ENCODE assay signal across 20 cellular contexts in the genomic region with DNA sequence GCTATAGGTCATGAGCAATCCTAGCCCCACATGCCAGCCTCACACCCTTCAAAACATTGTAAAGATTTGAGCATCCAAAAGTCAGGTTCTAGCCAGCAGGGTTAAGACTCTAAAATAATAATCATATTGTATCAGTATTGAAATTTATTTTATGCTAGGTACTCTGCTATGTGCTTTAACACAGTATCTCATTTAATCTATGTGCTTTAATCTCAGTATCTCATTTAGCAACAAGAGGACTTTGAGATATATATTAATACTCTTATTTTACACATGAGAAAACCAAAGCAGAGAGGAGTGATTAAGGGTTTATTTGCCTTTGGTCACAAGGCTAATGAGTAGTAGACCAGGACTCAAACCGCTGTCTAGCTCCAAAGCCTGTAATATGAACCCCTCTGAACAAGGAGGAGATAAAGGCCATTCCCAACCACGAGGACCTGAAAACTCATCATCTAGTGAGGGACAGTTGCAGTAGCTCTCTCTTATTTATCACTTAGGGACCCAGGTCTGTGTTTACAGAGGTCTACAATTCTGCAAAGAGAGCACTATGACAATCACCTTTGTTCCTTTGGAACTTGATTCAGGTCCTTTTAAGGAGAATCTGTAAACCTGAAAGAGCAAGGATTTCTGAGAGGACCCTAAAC.
DNase-seq lines count a peak whose midpoint lies in the region; ATAC-seq, FAIRE-seq and TF ChIP-seq lines count a peak whose summit lies in the region.
"Had no signal": no experiment of that assay in that cellular context is flagged by ENCODE, and none has a peak within 500 bp of the region (broad histone marks: within the 10 kb centered on the region; RNA-seq: fewer than 3 reads in every experiment).

No MANE protein-coding gene starts in this region.

- H3K36me3 ChIP-seq in HepG2 (replicated peaks in 1 of 2; ENCODE audit: control insufficient read depth in 1 of 2, insufficient read depth in 2 of 2, low read length in 2 of 2) (no peaks in the 10 kb centered on the region), right lobe of liver (no peaks in the 10 kb centered on the region)
- H3K36me3 ChIP-seq: ascending aorta, lower lobe of right lung, pancreas had no signal

- peak overlapping the region; percentile 59 for H3K27ac Mint-ChIP-seq in activated B cell treated with CpG ODN at 0.5 μM for 24 hours
- H3K27ac Mint-ChIP-seq: stimulated activated effector memory CD8-positive, alpha-beta T cell treated with anti-CD3 and anti-CD28 coated beads, Interleukin-12 subunit alpha, Interleukin-12 subunit beta, amount 100 ng/mL, for 72 hours; T-helper 1 cell treated with Interleukin-12 subunit alpha and Interleukin-12 subunit beta and Interleukin-4 antibody, amounts not matched to agents 30 μg/mL and 1 μg/mL, for 36 hours had no signal

- TF ChIP-seq CTCF in HepG2 (CRISPR knock-in tag; IDR thresholded peaks at IDR 0.05) (no peak), right lobe of liver (IDR thresholded peaks at IDR 0.05) (no peak), activated B cell treated with CpG ODN at 0.5 μM for 24 hours (IDR thresholded peaks at IDR 0.05) (no peak)

- H3K79me2 ChIP-seq in HepG2 (ENCODE audit: insufficient read depth, low read length) = no peaks in the 10 kb centered on the region

- no peaks in the 10 kb centered on the region for H3K9me3 ChIP-seq in HepG2 (ENCODE audit: low read length)
- H3K9me3 ChIP-seq in right lobe of liver = no peaks in the 10 kb centered on the region
- H3K9me3 ChIP-seq: lower lobe of right lung, pancreas had no signal

- CTCF ChIA-PET in HepG2 (lab: Yijun Ruan, JAX; ENCODE audit: low intra/inter-chr PET ratio, low total read pairs) (no interaction called here), activated B cell treated with CpG ODN at 0.5 μM for 24 hours (lab: Charles Lee) (no interaction called here)

- FAIRE-seq in HepG2 (lab: Jason Lieb, UNC) = no peak
- FAIRE-seq: endometrium, GM12878, H1, pancreas had no signal

- intact Hi-C loops in HepG2 (cut with micrococcal nuclease; ENCODE audit: unreplicated experiment) = no loop called here
- intact Hi-C loops in right lobe of liver (cut with DNase I) = no loop called here
- intact Hi-C loops in activated B cell treated with CpG ODN at 0.5 μM for 24 hours (cut with micrococcal nuclease) = no loop called here

- ATAC-seq in HepG2 = no peak
- ATAC-seq in right lobe of liver = no peak
- ATAC-seq in activated B cell treated with CpG ODN at 0.5 μM for 24 hours (ENCODE audit: low read depth) = no peak
- ATAC-seq in GM19455 (IDR thresholded peaks at IDR 0.05; ENCODE audit: unreplicated experiment) = no peak
- no peak for ATAC-seq in HG02981 (IDR thresholded peaks at IDR 0.05; ENCODE audit: unreplicated experiment)
- ATAC-seq: GM12878; lower lobe of right lung; pancreas; stimulated activated effector memory CD8-positive, alpha-beta T cell treated with anti-CD3 and anti-CD28 coated beads, Interleukin-12 subunit alpha, Interleukin-12 subunit beta, amount 100 ng/mL, for 72 hours had no signal

- POLR2A ChIA-PET in HepG2 (lab: Yijun Ruan, JAX) = interaction anchor here (1.3 to 2.0 kb wide), 3 partner anchors 16 to 112 kb away, joined by 3 to 10 read pairs (median 3); no protein-coding TSS in a partner anchor
- POLR2A ChIA-PET in activated B cell treated with CpG ODN at 0.5 μM for 24 hours (lab: Charles Lee) = interaction anchor here (0.7 to 7.6 kb wide), 8 partner anchors 9 to 128 kb away, joined by 3 to 131 read pairs (median 14); partner anchors contain the start of gene SERTAD2

- no peaks in the 10 kb centered on the region for H3K27me3 Mint-ChIP-seq in activated B cell treated with CpG ODN at 0.5 μM for 24 hours

- in situ Hi-C loops in HepG2 (cut with HindIII; ENCODE audit: extremely low pct_ligation_motif_present, low pct_unique_long_range_greater_than_20kb) = no loop called here

- TF ChIP-seq POLR2A in HepG2 (IDR thresholded peaks at IDR 0.05; ENCODE audit: insufficient read depth in 1 of 2, low read depth in 2 of 2, low read length in 2 of 2) (no peak), right lobe of liver (IDR thresholded peaks at IDR 0.05) (no peak)

- DNase-seq in HepG2 (ENCODE audit: low spot score) (no peak), right lobe of liver (no peak), activated B cell treated with CpG ODN at 0.5 μM for 24 hours (no peak), kidney tubule cell (ENCODE audit: low spot score) (peak; percentile 30), NCI-H1436 (lab: John Stamatoyannopoulos, UW) (no peak), NCI-H345 treated with DMSO at 0.1 percent for 48 hours (lab: John Stamatoyannopoulos, UW; ENCODE audit: unreplicated experiment) (no peak)
- DNase-seq: AML-193, DMS79, lower lobe of right lung, OCI-M1, pancreas had no signal

- H3K4me1 ChIP-seq in HepG2 (ENCODE audit: insufficient read depth, low read length) = peaks cover 41% of the 10 kb centered on the region
- H3K4me1 ChIP-seq in right lobe of liver = no peaks in the 10 kb centered on the region
- H3K4me1 ChIP-seq: pancreas had no signal

- BruUV-seq in HepG2 (replicated peaks; lab: Mats Ljungman, UMichigan) = no TSS peak

- no peak overlapping the region; the same call in 1 of the 2 replicates for H3K4me2 ChIP-seq in HepG2 (ENCODE audit: low read depth, low read length)

- H3K27ac ChIP-seq in HepG2 (ENCODE audit: extremely low read length, insufficient read depth, low read length) (no peak overlapping the region), right lobe of liver (no peak overlapping the region)
- H3K27ac ChIP-seq: ascending aorta, lower lobe of right lung, pancreas had no signal

- H3K36me3 Mint-ChIP-seq in activated B cell treated with CpG ODN at 0.5 μM for 24 hours (ENCODE audit: low read depth) = peaks cover 2% of the 10 kb centered on the region
- H3K36me3 Mint-ChIP-seq: stimulated activated effector memory CD8-positive, alpha-beta T cell treated with anti-CD3 and anti-CD28 coated beads, Interleukin-12 subunit alpha, Interleukin-12 subunit beta, amount 100 ng/mL, for 72 hours had no signal

- peaks cover 21% of the 10 kb centered on the region for H3K4me1 Mint-ChIP-seq in activated B cell treated with CpG ODN at 0.5 μM for 24 hours

- 0% methylated on average over 2 of the region's 2 CpGs for WGBS in HepG2 (ENCODE audit: low lambda C conversion rate)
- WGBS in right lobe of liver (ENCODE audit: insufficient coverage, low coverage, low lambda C conversion rate, missing lambda C conversion rate) = 95% methylated on average over 2 of the region's 2 CpGs

- TF ChIP-seq EP300 in HepG2 (IDR thresholded peaks at IDR 0.05; ENCODE audit: low read depth in 2 of 2, low read length in 2 of 2) = no peak
- no peak for TF ChIP-seq EP300 in HepG2 (CRISPR knock-in tag; IDR thresholded peaks at IDR 0.05; ENCODE audit: borderline replicate concordance)

- no peak overlapping the region for H3K9ac ChIP-seq in HepG2 (ENCODE audit: insufficient read depth, low read depth, low read length)

- H4K20me1 ChIP-seq in HepG2 (ENCODE audit: insufficient read depth, low read length) = no peaks in the 10 kb centered on the region

- H3K9me3 Mint-ChIP-seq in activated B cell treated with CpG ODN at 0.5 μM for 24 hours = no peaks in the 10 kb centered on the region
- H3K9me3 Mint-ChIP-seq: activated T-helper 1 cell treated with anti-CD3 and anti-CD28 coated beads, Interleukin-12 subunit alpha, Interleukin-12 subunit beta, Interleukin-2, Interleukin-4 antibody, amounts not matched to agents 30 ng/mL and 10 ng/mL and 1 ng/mL, durations not matched to agents 14 hours and 24 hours and 36 hours; stimulated activated effector memory CD8-positive, alpha-beta T cell treated with anti-CD3 and anti-CD28 coated beads, Interleukin-12 subunit alpha, Interleukin-12 subunit beta, amount 100 ng/mL, for 72 hours had no signal

- H2AFZ ChIP-seq in HepG2 (ENCODE audit: low read length) = no peak overlapping the region

- no peak overlapping the region for H3K4me3 Mint-ChIP-seq in activated B cell treated with CpG ODN at 0.5 μM for 24 hours
- H3K4me3 Mint-ChIP-seq: activated T-helper 1 cell treated with anti-CD3 and anti-CD28 coated beads, Interleukin-12 subunit alpha, Interleukin-12 subunit beta, Interleukin-2, Interleukin-4 antibody, amounts not matched to agents 30 ng/mL and 10 ng/mL and 1 ng/mL, durations not matched to agents 14 hours and 24 hours and 36 hours; stimulated activated effector memory CD8-positive, alpha-beta T cell treated with anti-CD3 and anti-CD28 coated beads, Interleukin-12 subunit alpha, Interleukin-12 subunit beta, amount 100 ng/mL, for 72 hours; T-helper 1 cell treated with Interleukin-12 subunit alpha and Interleukin-12 subunit beta and Interleukin-4 antibody, amounts not matched to agents 30 μg/mL and 1 μg/mL, for 36 hours had no signal

- TF ChIP-seq RAD21 in HepG2 (CRISPR knock-in tag; IDR thresholded peaks at IDR 0.05) = no peak

- H3K27me3 ChIP-seq in HepG2 (ENCODE audit: control insufficient read depth in 1 of 2, insufficient read depth in 2 of 2, low read length in 2 of 2) = peaks cover 2 to 55% of the 10 kb centered on the region in 2 experiments; a peak in 4 of 5 replicates
- no peaks in the 10 kb centered on the region for H3K27me3 ChIP-seq in right lobe of liver
- H3K27me3 ChIP-seq: ascending aorta, pancreas had no signal

- no peak overlapping the region for H3K4me3 ChIP-seq in HepG2 (replicated peaks in 1 of 3; ENCODE audit: insufficient read depth in 1 of 3, low read depth in 2 of 3, low read length in 3 of 3)
- no peak overlapping the region for H3K4me3 ChIP-seq in right lobe of liver
- H3K4me3 ChIP-seq: ascending aorta, GM12878, lower lobe of right lung, pancreas had no signal

TF ChIP-seq in HepG2, 621 proteins besides CTCF, POLR2A, EP300 and RAD21:
- TF ChIP-seq SOX6 (IDR thresholded peaks at IDR 0.05) = no peak
- 0 out of 2 replicates have a peak, but pooled peaks have one; percentile 11 for TF ChIP-seq SOX6 (CRISPR knock-in tag; IDR thresholded peaks at IDR 0.05)
- TF ChIP-seq SIX4 (CRISPR knock-in tag; IDR thresholded peaks at IDR 0.05) = no peak
